In genomic region chr9:86353591-86354047, GRCh38 we compare ENCODE assay signal across 8 cellular contexts. TPM values are rescaled to one million over a fixed set of nuclear protein-coding genes. Genes with fewer than 3 reads are reported as not detected.
DNase-seq lines count a peak whose midpoint lies in the region; ATAC-seq, FAIRE-seq and TF ChIP-seq lines count a peak whose summit lies in the region.

No MANE protein-coding gene starts in this region.

- under 1% methylated on average over 15 of the region's 16 CpGs for whole genome bisulfite sequencing in K562 (ENCODE audit: insufficient coverage, low coverage, missing lambda C conversion rate)

- H3K4me2 ChIP-seq in K562 (ENCODE audit: insufficient read depth, low read length), result peak overlapping the region; percentile 95

- no peak for TF ChIP-seq EP300 in K562 (IDR thresholded peaks at IDR 0.05; ENCODE audit: low read length)

- no peak for TF ChIP-seq POLR2A in K562 (conservative IDR thresholded peaks at IDR 0.05)

- peak overlapping the region; percentile 95 for H3K4me3 ChIP-seq in K562
- peak overlapping the region; percentile 98 for H3K4me3 ChIP-seq in kidney (ENCODE audit: low read length in 2 of 2)

- H3K9me3 ChIP-seq in K562 (replicated peaks; ENCODE audit: control insufficient read depth, insufficient read depth, low read depth, low read length) (no peaks in the 10 kb centered on the region), kidney (ENCODE audit: control insufficient read depth in 1 of 2, low read length in 2 of 2) (no peaks in the 10 kb centered on the region)

- no peak for TF ChIP-seq RAD21 in K562 (CRISPR knock-in tag; conservative IDR thresholded peaks at IDR 0.05 in 1 of 2, IDR thresholded peaks at IDR 0.05 in 1 of 2)

- peaks cover 5% of the 10 kb centered on the region in 2 experiments; a peak in 4 of 5 replicates for H3K4me1 ChIP-seq in K562 (replicated peaks in 1 of 2; ENCODE audit: control insufficient read depth in 2 of 2, insufficient read depth in 2 of 2, low read length in 2 of 2)
- peaks cover 3 to 5% of the 10 kb centered on the region in 2 donors for H3K4me1 ChIP-seq in kidney (ENCODE audit: control insufficient read depth in 1 of 2, insufficient read depth in 1 of 2, low read depth in 1 of 2, low read length in 2 of 2)

- DNase-seq in activated T-cell treated with anti-CD3 and anti-CD28 coated beads for 1 hour (ENCODE audit: low read depth) (peak; percentile 2), NCI-H82 (lab: John Stamatoyannopoulos, UW) (peak; percentile 56), K562 (ENCODE audit: extremely low read depth in 1 of 4, low spot score in 3 of 4) (peak in 2 of 4 experiments; percentile 29 to 45), kidney (no peak), NCI-H524 treated with DMSO at 0.1 percent for 48 hours (lab: John Stamatoyannopoulos, UW) (no peak)
- DNase-seq in activated T-cell treated with anti-CD3 and anti-CD28 coated beads, Interleukin-2, amount 50 U/mL, for 1 hour, result no peak
- DNase-seq in stimulated activated CD4-positive, alpha-beta T cell treated with anti-CD3 and anti-CD28 coated beads, Interleukin-4, amount 100 ng/mL, for 1 hour, result peak; percentile 5

- H3K27ac ChIP-seq in K562 (ENCODE audit: extremely low read depth, low read depth, low read length) (peak overlapping the region; percentile 93), kidney (ENCODE audit: low read depth in 2 of 2, low read length in 2 of 2) (peak overlapping the region; percentile 83 to 92)

- CTCF ChIA-PET in K562 (lab: Yijun Ruan, JAX; ENCODE audit: low intra/inter-chr PET ratio), result no interaction called here

- TF ChIP-seq CTCF in K562 (IDR thresholded peaks at IDR 0.05 in 2 of 3, conservative IDR thresholded peaks at IDR 0.05 in 1 of 3; ENCODE audit: insufficient read depth in 2 of 3, low read depth in 1 of 3, low read length in 3 of 3) (no peak), kidney (IDR thresholded peaks at IDR 0.05; ENCODE audit: borderline replicate concordance, extremely low read depth, insufficient read depth) (no peak)

- peak overlapping the region; percentile 88 for H2AFZ ChIP-seq in K562 (ENCODE audit: low read depth, low read length)

- no peaks in the 10 kb centered on the region for H3K9me1 ChIP-seq in K562 (ENCODE audit: control insufficient read depth, insufficient read depth, low read length)

- in situ Hi-C loops in K562 (cut with MboI), result no loop called here

- BruUV-seq in K562 (replicated peaks; lab: Mats Ljungman, UMichigan), result no TSS peak

- H3K9ac ChIP-seq in K562 (ENCODE audit: insufficient read depth in 1 of 2, low read depth in 2 of 2, low read length in 2 of 2) (peak overlapping the region; percentile 91 to 97), kidney (ENCODE audit: low read length in 2 of 2) (peak overlapping the region; percentile 97)

- H3K36me3 ChIP-seq in K562 (ENCODE audit: control insufficient read depth, insufficient read depth, low read length), result peaks cover 11% of the 10 kb centered on the region; the same call in 2 of the 3 replicates
- no peaks in the 10 kb centered on the region for H3K36me3 ChIP-seq in kidney (ENCODE audit: control insufficient read depth in 1 of 2, insufficient read depth in 2 of 2, low read length in 2 of 2)

- peak; percentile 42 for ATAC-seq in K562
- ATAC-seq in HG03460 (IDR thresholded peaks at IDR 0.05; ENCODE audit: unreplicated experiment), result no peak

- POLR2A ChIA-PET in K562 (lab: Yijun Ruan, JAX), result no interaction called here

- FAIRE-seq in K562 (lab: Jason Lieb, UNC), result peak; percentile 48
- no peak for FAIRE-seq in kidney (lab: Jason Lieb, UNC)

- H3K79me2 ChIP-seq in K562 (ENCODE audit: control insufficient read depth, insufficient read depth, low read length), result peaks cover 52% of the 10 kb centered on the region

- intact Hi-C loops in K562 (cut with micrococcal nuclease), result loop anchor here (2.0 to 10.0 kb wide), 2 partner anchors 71 to 409 kb away; partner anchors contain the start of genes ISCA1 and NAA35
- intact Hi-C loops in kidney (cut with DNase I), result no loop called here

- H4K20me1 ChIP-seq in K562 (replicated peaks; ENCODE audit: control insufficient read depth, insufficient read depth, low read length), result no peaks in the 10 kb centered on the region; the same call in 1 of the 2 replicates

- H3K27me3 ChIP-seq in K562 (ENCODE audit: control insufficient read depth in 2 of 2, insufficient read depth in 2 of 2, low read length in 2 of 2), result no peaks in the 10 kb centered on the region

TF ChIP-seq in K562, 482 proteins besides CTCF, POLR2A, EP300 and RAD21 (continues in another document):
- no peak for TF ChIP-seq STAT5A (IDR thresholded peaks at IDR 0.05; ENCODE audit: borderline replicate concordance, low read length)
- no peak for TF ChIP-seq EP400 (IDR thresholded peaks at IDR 0.05)
- no peak for TF ChIP-seq EGR1 (conservative IDR thresholded peaks at IDR 0.05)
- no peak for TF ChIP-seq ZNF23 (CRISPR knock-in tag; IDR thresholded peaks at IDR 0.05)
- no peak for TF ChIP-seq USF1 (CRISPR knock-in tag; IDR thresholded peaks at IDR 0.05)
- TF ChIP-seq SIRT6 (IDR thresholded peaks at IDR 0.05; ENCODE audit: low read depth, low read length), result no peak
- peak; percentile 5; the same call in 1 of the 2 replicates for TF ChIP-seq SUPT5H (IDR thresholded peaks at IDR 0.05)
- TF ChIP-seq FOXA1 (IDR thresholded peaks at IDR 0.05; ENCODE audit: borderline replicate concordance), result no peak
- TF ChIP-seq, protein P1, sequence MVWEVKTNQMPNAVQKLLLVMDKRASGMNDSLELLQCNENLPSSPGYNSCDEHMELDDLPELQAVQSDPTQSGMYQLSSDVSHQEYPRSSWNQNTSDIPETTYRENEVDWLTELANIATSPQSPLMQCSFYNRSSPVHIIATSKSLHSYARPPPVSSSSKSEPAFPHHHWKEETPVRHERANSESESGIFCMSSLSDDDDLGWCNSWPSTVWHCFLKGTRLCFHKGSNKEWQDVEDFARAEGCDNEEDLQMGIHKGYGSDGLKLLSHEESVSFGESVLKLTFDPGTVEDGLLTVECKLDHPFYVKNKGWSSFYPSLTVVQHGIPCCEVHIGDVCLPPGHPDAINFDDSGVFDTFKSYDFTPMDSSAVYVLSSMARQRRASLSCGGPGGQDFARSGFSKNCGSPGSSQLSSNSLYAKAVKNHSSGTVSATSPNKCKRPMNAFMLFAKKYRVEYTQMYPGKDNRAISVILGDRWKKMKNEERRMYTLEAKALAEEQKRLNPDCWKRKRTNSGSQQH (CRISPR knock-in tag; IDR thresholded peaks at IDR 0.05), result no peak
- TF ChIP-seq, protein P2, sequence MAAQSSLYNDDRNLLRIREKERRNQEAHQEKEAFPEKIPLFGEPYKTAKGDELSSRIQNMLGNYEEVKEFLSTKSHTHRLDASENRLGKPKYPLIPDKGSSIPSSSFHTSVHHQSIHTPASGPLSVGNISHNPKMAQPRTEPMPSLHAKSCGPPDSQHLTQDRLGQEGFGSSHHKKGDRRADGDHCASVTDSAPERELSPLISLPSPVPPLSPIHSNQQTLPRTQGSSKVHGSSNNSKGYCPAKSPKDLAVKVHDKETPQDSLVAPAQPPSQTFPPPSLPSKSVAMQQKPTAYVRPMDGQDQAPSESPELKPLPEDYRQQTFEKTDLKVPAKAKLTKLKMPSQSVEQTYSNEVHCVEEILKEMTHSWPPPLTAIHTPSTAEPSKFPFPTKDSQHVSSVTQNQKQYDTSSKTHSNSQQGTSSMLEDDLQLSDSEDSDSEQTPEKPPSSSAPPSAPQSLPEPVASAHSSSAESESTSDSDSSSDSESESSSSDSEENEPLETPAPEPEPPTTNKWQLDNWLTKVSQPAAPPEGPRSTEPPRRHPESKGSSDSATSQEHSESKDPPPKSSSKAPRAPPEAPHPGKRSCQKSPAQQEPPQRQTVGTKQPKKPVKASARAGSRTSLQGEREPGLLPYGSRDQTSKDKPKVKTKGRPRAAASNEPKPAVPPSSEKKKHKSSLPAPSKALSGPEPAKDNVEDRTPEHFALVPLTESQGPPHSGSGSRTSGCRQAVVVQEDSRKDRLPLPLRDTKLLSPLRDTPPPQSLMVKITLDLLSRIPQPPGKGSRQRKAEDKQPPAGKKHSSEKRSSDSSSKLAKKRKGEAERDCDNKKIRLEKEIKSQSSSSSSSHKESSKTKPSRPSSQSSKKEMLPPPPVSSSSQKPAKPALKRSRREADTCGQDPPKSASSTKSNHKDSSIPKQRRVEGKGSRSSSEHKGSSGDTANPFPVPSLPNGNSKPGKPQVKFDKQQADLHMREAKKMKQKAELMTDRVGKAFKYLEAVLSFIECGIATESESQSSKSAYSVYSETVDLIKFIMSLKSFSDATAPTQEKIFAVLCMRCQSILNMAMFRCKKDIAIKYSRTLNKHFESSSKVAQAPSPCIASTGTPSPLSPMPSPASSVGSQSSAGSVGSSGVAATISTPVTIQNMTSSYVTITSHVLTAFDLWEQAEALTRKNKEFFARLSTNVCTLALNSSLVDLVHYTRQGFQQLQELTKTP (IDR thresholded peaks at IDR 0.05; ENCODE audit: low read depth in 1 of 2, partially characterized antibody in 2 of 2), result no peak
- no peak for TF ChIP-seq ARID2 (IDR thresholded peaks at IDR 0.05)

RNA-seq across cellular contexts. Expression of gene TUT7, which starts 0.6 kb away (rescaled TPM):
- 41.3 and 144 TPM in 2 replicates for total RNA-seq in K562 (2011; cell fraction: chromatin; rRNA removed; ENCODE audit: low replicate concordance)
- total RNA-seq in K562 (2011; cell fraction: nucleolus; rRNA removed), result 20.3 and 27.2 TPM in 2 replicates
- 50.5 and 62.4 TPM in 2 replicates for total RNA-seq in K562 (2011; cell fraction: nucleoplasm; rRNA removed)
- 14.2 and 15.3 TPM in 2 replicates for total RNA-seq in K562 (2014; rRNA removed)
- 22.2 and 26.9 TPM in 2 replicates for total RNA-seq in K562 (2014; rRNA removed; fragmentation: Illumina TruSeq; extraction: Trizol)
- 24.2 and 26.2 TPM in 2 replicates for total RNA-seq in K562 (2015; rRNA removed; fragmentation: Illumina TruSeq; extraction: Trizol)
- total RNA-seq in K562 (2021), result 13.8 and 15.0 TPM in 2 replicates
- 20.0 TPM in 2 replicates for polyA plus RNA-seq in K562 (2011; rRNA removed)
- 2.2 and 8.3 TPM in 2 replicates for polyA plus RNA-seq in K562 (2011; cell fraction: cytosol; rRNA removed)
- 17.2 and 29.0 TPM in 2 replicates for polyA plus RNA-seq in K562 (2011; cell fraction: nucleus; rRNA removed)
- 10.7 and 12.9 TPM in 2 replicates for polyA plus RNA-seq in K562 (2012)
- polyA plus RNA-seq in K562 (2014; fragmentation: Illumina TruSeq; extraction: Trizol), result 18.8 and 23.7 TPM in 2 replicates
- 1 to 10 TPM; 5.9 to 9.3 TPM for polyA plus RNA-seq in K562 (2014; fragmentation: Nextera tagmentation; extraction: Ambion mirVana)
- 12.6 and 15.2 TPM in 2 replicates for polyA plus RNA-seq in K562 (2014; rRNA removed)
- 81.7 and 94.8 TPM in 2 replicates for polyA minus RNA-seq in K562 (2011; rRNA and poly(A)+ RNA removed)
- polyA minus RNA-seq in K562 (2011; cell fraction: cytosol; rRNA and poly(A)+ RNA removed), result 18.1 and 22.7 TPM in 2 replicates
- polyA minus RNA-seq in K562 (2011; cell fraction: nucleus; rRNA and poly(A)+ RNA removed), result 37.7 and 74.2 TPM in 2 replicates
- 26.0 TPM for total RNA-seq in kidney
- polyA plus RNA-seq in kidney (ENCODE audit: insufficient read depth, low read depth, low replicate concordance), result 6.6 TPM

Comparison
In these comparisons a context has a peak if more than half of its experiments do, and no peak if none do; other contexts are left out.
1. DNase-seq: peak in activated T-cell treated with anti-CD3 and anti-CD28 coated beads for 1 hour (single experiment), NCI-H82 (single experiment) and stimulated activated CD4-positive, alpha-beta T cell treated with anti-CD3 and anti-CD28 coated beads, Interleukin-4, amount 100 ng/mL, for 1 hour (single experiment); none in activated T-cell treated with anti-CD3 and anti-CD28 coated beads, Interleukin-2, amount 50 U/mL, for 1 hour (single experiment), kidney (single experiment) and NCI-H524 treated with DMSO at 0.1 percent for 48 hours (single experiment).